8 cellular contexts compared by ENCODE assay signal in the genomic region with DNA sequence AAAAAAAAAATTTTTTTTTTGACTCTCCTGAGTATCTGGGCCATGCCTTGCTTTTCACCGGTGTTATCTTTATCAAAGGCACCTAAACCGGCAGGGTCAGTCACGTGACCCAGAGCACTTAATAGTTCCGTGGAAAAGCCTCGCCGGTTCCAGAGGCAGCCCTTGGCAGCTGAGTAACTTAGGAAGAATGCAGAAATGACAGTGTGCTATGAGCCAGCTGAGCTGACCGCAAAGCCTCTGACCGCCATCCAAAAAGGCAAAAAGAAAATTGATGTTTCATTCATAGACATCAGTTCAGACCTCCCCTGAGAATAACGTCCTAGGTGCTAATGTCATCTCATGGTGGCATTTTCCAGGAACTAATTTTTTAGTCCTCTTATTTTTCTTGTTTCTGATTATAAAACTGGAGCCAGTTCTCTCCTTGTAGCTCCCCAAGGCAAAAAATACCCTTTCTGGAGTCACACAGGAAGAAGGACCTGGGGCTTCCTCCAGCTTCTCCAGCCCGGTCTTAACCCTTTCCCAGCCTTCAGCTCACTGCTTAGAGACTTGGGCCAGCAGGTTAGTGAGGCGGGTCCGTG.
DNase-seq lines count a peak whose midpoint lies in the region; ATAC-seq and TF ChIP-seq lines count a peak whose summit lies in the region.

No MANE protein-coding gene starts in this region.

- H3K4me3 Mint-ChIP-seq in T-helper 2 cell treated with Interferon-gamma antibody and Interleukin-4, amounts not matched to agents 5 μg/mL and 100 μg/mL, for 36 hours = peak overlapping the region; percentile 61
- H3K4me3 Mint-ChIP-seq in immature natural killer cell = no peak overlapping the region

- H3K4me1 ChIP-seq in left lung (peaks cover 20 to 43% of the 10 kb centered on the region in 2 donors), upper lobe of right lung (peaks cover 58% of the 10 kb centered on the region)

- peaks cover 0 to 14% of the 10 kb centered on the region in 2 donors for H3K36me3 ChIP-seq in left lung
- H3K36me3 ChIP-seq in upper lobe of right lung = no peaks in the 10 kb centered on the region

- no peaks in the 10 kb centered on the region for H3K27me3 Mint-ChIP-seq in T-helper 2 cell treated with Interferon-gamma antibody and Interleukin-4, amounts not matched to agents 5 μg/mL and 100 μg/mL, for 36 hours (ENCODE audit: low read depth)
- H3K27me3 Mint-ChIP-seq in immature natural killer cell (ENCODE audit: low read depth in 3 of 3) = no peaks in the 10 kb centered on the region

- H3K4me3 ChIP-seq in cardiac fibroblast (replicated peaks in 1 of 2; ENCODE audit: low read depth in 2 of 2, low read length in 2 of 2) (no peak overlapping the region), left lung (no peak overlapping the region), upper lobe of right lung (no peak overlapping the region)

- ATAC-seq in left lung = peak; percentile 85
- ATAC-seq in upper lobe of right lung = peak; percentile 83
- no peak for ATAC-seq in GM18517 (IDR thresholded peaks at IDR 0.05; ENCODE audit: unreplicated experiment)

- H3K9me3 Mint-ChIP-seq in T-helper 2 cell treated with Interferon-gamma antibody and Interleukin-4, amounts not matched to agents 5 μg/mL and 100 μg/mL, for 36 hours = no peaks in the 10 kb centered on the region
- H3K9me3 Mint-ChIP-seq in immature natural killer cell = peaks cover 0 to 1% (median 0%) of the 10 kb centered on the region in 6 donors

- intact Hi-C loops in left lung (cut with DNase I) (no loop called here), upper lobe of right lung (cut with DNase I) (no loop called here)

- H3K9me3 ChIP-seq in left lung = no peaks in the 10 kb centered on the region
- no peaks in the 10 kb centered on the region for H3K9me3 ChIP-seq in upper lobe of right lung

- no peak for TF ChIP-seq CTCF in cardiac fibroblast (IDR thresholded peaks at IDR 0.05; ENCODE audit: low read depth, low read length)
- TF ChIP-seq CTCF in left lung (IDR thresholded peaks at IDR 0.05) = no peak
- TF ChIP-seq CTCF in upper lobe of right lung (IDR thresholded peaks at IDR 0.05) = no peak

- H3K27me3 ChIP-seq in left lung = no peaks in the 10 kb centered on the region
- H3K27me3 ChIP-seq in upper lobe of right lung = no peaks in the 10 kb centered on the region

- H3K27ac ChIP-seq in left lung = peak overlapping the region; percentile 67 to 84
- H3K27ac ChIP-seq in upper lobe of right lung = peak overlapping the region; percentile 7

- peaks cover 38% of the 10 kb centered on the region for H3K36me3 Mint-ChIP-seq in T-helper 2 cell treated with Interferon-gamma antibody and Interleukin-4, amounts not matched to agents 5 μg/mL and 100 μg/mL, for 36 hours (ENCODE audit: low read depth)
- H3K36me3 Mint-ChIP-seq in immature natural killer cell = peaks cover 4 to 14% (median 4%) of the 10 kb centered on the region in 3 donors

- H3K27ac Mint-ChIP-seq in T-helper 2 cell treated with Interferon-gamma antibody and Interleukin-4, amounts not matched to agents 5 μg/mL and 100 μg/mL, for 36 hours = peak overlapping the region; percentile 85
- peak overlapping the region in 1 of 6 donors; percentile 23 for H3K27ac Mint-ChIP-seq in immature natural killer cell

- H3K4me1 Mint-ChIP-seq in T-helper 2 cell treated with Interferon-gamma antibody and Interleukin-4, amounts not matched to agents 5 μg/mL and 100 μg/mL, for 36 hours (ENCODE audit: low read depth) = peaks cover 79% of the 10 kb centered on the region
- H3K4me1 Mint-ChIP-seq in immature natural killer cell = peaks cover 18 to 28% of the 10 kb centered on the region in 2 donors

- peak; percentile 55 for DNase-seq in T-helper 2 cell treated with Interferon-gamma antibody and Interleukin-4, amounts not matched to agents 5 μg/mL and 100 μg/mL, for 36 hours (ENCODE audit: low spot score)
- DNase-seq in T-helper 2 cell (no peak), cardiac fibroblast (ENCODE audit: low read depth in 2 of 2) (peak; percentile 93 to 97), left lung (peak in 1 of 2 donors; percentile 85), upper lobe of right lung (peak; percentile 82), COLO668 (lab: John Stamatoyannopoulos, UW; ENCODE audit: unreplicated experiment) (no peak), immature natural killer cell (no peak)

Comparison
In these comparisons a context has a peak if more than half of its experiments do, and no peak if none do; other contexts are left out.
1. DNase-seq: peak in T-helper 2 cell treated with Interferon-gamma antibody and Interleukin-4, amounts not matched to agents 5 μg/mL and 100 μg/mL, for 36 hours (single experiment), cardiac fibroblast (2 of 2) and upper lobe of right lung (single experiment); none in T-helper 2 cell (0 of 5), COLO668 (single experiment) and immature natural killer cell (0 of 3).